ENCODE assay signal across 16 cellular contexts in the genomic region with DNA sequence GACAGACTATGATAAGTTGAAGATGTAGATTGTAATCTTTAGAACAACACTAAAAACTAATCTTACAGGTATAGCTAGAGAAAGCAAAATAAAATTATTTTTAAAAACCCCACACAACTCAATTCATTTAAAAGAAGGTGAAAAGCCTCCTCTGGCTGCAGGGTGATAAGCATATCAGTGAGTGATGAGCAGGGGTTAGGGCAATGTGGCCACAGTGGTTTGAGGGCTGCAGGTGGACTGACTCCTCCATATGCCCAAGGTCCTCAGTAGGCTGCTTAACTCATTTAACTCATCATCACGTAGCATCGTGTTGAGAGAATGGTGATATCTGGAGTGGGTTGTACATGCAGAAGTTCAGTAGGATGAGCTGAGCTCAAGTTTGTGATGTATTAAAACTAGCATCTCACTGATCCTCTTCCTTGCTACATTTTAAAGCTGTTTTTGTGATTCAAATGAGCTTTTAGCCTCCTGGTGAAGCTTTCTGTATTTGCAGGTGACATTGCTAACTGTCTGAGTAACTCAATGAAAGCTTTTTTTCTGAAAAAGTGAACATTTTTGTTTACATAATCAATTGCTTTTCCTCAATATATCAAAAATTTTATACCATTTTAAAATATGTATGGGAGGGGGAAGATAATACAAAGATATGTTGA. TPM values are rescaled to one million over a fixed set of nuclear protein-coding genes. Genes with fewer than 3 reads are reported as not detected.
DNase-seq lines count a peak whose midpoint lies in the region; ATAC-seq, FAIRE-seq and TF ChIP-seq lines count a peak whose summit lies in the region.
"Had no signal": no experiment of that assay in that cellular context is flagged by ENCODE, and none has a peak within 500 bp of the region (broad histone marks: within the 10 kb centered on the region; RNA-seq: fewer than 3 reads in every experiment).

No MANE protein-coding gene starts in this region.

- H3K14ac ChIP-seq in H9 (ENCODE audit: insufficient read depth, low read length) = no peak overlapping the region

- H3K4me1 ChIP-seq in H9 (ENCODE audit: insufficient read depth, low read length) (peaks cover 3% of the 10 kb centered on the region; the same call in 1 of the 2 replicates), iPS-20b (ENCODE audit: insufficient read depth, low read length) (peaks cover 12% of the 10 kb centered on the region)

- H3K27me3 ChIP-seq in H9 (ENCODE audit: insufficient read depth, low read length) = no peaks in the 10 kb centered on the region
- no peaks in the 10 kb centered on the region for H3K27me3 ChIP-seq in bronchial epithelial cell (ENCODE audit: control insufficient read depth, insufficient read depth, low read length)
- no peaks in the 10 kb centered on the region for H3K27me3 ChIP-seq in iPS-20b (ENCODE audit: insufficient read depth, low read length)

- no peaks in the 10 kb centered on the region for H3K23me2 ChIP-seq in H9 (ENCODE audit: insufficient read length, low read depth, low read length, poor library complexity, severe bottlenecking)

- H3K36me3 ChIP-seq in bronchial epithelial cell (ENCODE audit: control insufficient read depth, insufficient read depth, low read length) = no peaks in the 10 kb centered on the region
- H3K36me3 ChIP-seq in iPS-20b (ENCODE audit: insufficient read depth, low read depth, low read length) = no peaks in the 10 kb centered on the region

- no peak overlapping the region for H2BK5ac ChIP-seq in H9 (ENCODE audit: insufficient read length, low read length)

- no peaks in the 10 kb centered on the region; the same call in 1 of the 2 replicates for H3K27me3 Mint-ChIP-seq in H9 (ENCODE audit: low read depth)

- H2AK5ac ChIP-seq in H9 (ENCODE audit: insufficient read length, low read length) = no peak overlapping the region

- no peaks in the 10 kb centered on the region for H3K79me1 ChIP-seq in H9 (ENCODE audit: insufficient read depth, low read depth, low read length, poor library complexity, severe bottlenecking)

- H3K4me3 ChIP-seq in bronchial epithelial cell (ENCODE audit: low read depth, low read length) = no peak overlapping the region
- peak overlapping the region; percentile 43 for H3K4me3 ChIP-seq in iPS-20b (ENCODE audit: low read length)

- DNase-seq in H9 = no peak
- no peak for DNase-seq in bronchial epithelial cell (ENCODE audit: low read depth)
- no peak for DNase-seq in COLO668 (lab: John Stamatoyannopoulos, UW; ENCODE audit: unreplicated experiment)
- no peak for DNase-seq in NOMO-1 (lab: John Stamatoyannopoulos, UW; ENCODE audit: unreplicated experiment in 2 of 2)
- DNase-seq: C1 segment of cervical spinal cord; Caco-2; CD4-positive, alpha-beta memory T cell; DMS153; DND-41; GOT3; H7 had no signal

- no peak overlapping the region for H4K5ac ChIP-seq in H9 (ENCODE audit: insufficient read length, low read depth, low read length)

- H2BK20ac ChIP-seq in H9 (ENCODE audit: low read depth, low read length, poor library complexity, severe bottlenecking) = no peak overlapping the region

- WGBS in H9 (ENCODE audit: extremely low coverage, insufficient read length, low lambda C conversion rate) = no CpG with 5 or more reads among the region's 2 CpGs

- H4K20me1 ChIP-seq in H9 (ENCODE audit: control insufficient read depth, insufficient read depth, insufficient read length) = no peaks in the 10 kb centered on the region

- no peak overlapping the region for H3K4ac ChIP-seq in H9 (ENCODE audit: low read depth, low read length)

- no peak overlapping the region for H4K91ac ChIP-seq in H9 (ENCODE audit: insufficient read length, low read depth, low read length)

- no peaks in the 10 kb centered on the region for H3K79me2 ChIP-seq in H9 (ENCODE audit: insufficient read depth, low read length)

- ATAC-seq in GM21619 (IDR thresholded peaks at IDR 0.05; ENCODE audit: unreplicated experiment) = no peak
- ATAC-seq: HCT116 had no signal

- H3K9me3 ChIP-seq in H9 (ENCODE audit: control insufficient read depth, low read depth, low read length) (peaks cover 5% of the 10 kb centered on the region), iPS-20b (ENCODE audit: insufficient read depth, low read depth, low read length) (peaks cover 8% of the 10 kb centered on the region; the same call in 1 of the 2 replicates)
- H3K9me3 ChIP-seq: Caco-2 had no signal

- H3K4me2 ChIP-seq in H9 (ENCODE audit: insufficient read depth, insufficient read length, low read length) = peak overlapping the region; percentile 11

- H3K9me3 Mint-ChIP-seq in H9 = peaks cover 13 to 20% of the 10 kb centered on the region in 2 experiments

- no peak overlapping the region for H3K23ac ChIP-seq in H9 (ENCODE audit: insufficient read length, low read depth, low read length)

- H3K9ac ChIP-seq in H9 (ENCODE audit: extremely low read depth, insufficient read length, low read length) (no peak overlapping the region), iPS-20b (ENCODE audit: low read depth, low read length) (no peak overlapping the region)

- no peak overlapping the region for H3T11ph ChIP-seq in H9 (ENCODE audit: low read length)

- H3K18ac ChIP-seq in H9 (ENCODE audit: insufficient read length, low read depth, low read length) = no peak overlapping the region

- H2BK15ac ChIP-seq in H9 (ENCODE audit: low read depth, low read length) = no peak overlapping the region

- no peak overlapping the region for H4K8ac ChIP-seq in H9 (replicated peaks; ENCODE audit: insufficient read length, low read depth, low read length)

- no peak overlapping the region for H3K56ac ChIP-seq in H9 (ENCODE audit: insufficient read length, low read depth, low read length)

- H3K27ac Mint-ChIP-seq in H9 = peak overlapping the region in 2 of 3 experiments; percentile 76 to 85; a peak in 2 of 7 replicates
- H3K27ac Mint-ChIP-seq: CD4-positive, alpha-beta memory T cell had no signal

- 0 out of 3 replicates have a peak, but pooled peaks have one; percentile 17 for TF ChIP-seq CTCF in H9 (conservative IDR thresholded peaks at IDR 0.05)
- TF ChIP-seq CTCF in VCaP (conservative IDR thresholded peaks at IDR 0.05) = no peak
- TF ChIP-seq CTCF in bronchial epithelial cell (IDR thresholded peaks at IDR 0.05; ENCODE audit: insufficient read depth, low read length, severe bottlenecking) = no peak

- peaks cover 19 to 24% of the 10 kb centered on the region in 2 experiments for H3K4me1 Mint-ChIP-seq in H9
- H3K4me1 Mint-ChIP-seq: CD4-positive, alpha-beta memory T cell had no signal

- no peak overlapping the region; a peak in 1 of 5 replicates for H3K4me3 Mint-ChIP-seq in H9
- H3K4me3 Mint-ChIP-seq: CD4-positive, alpha-beta memory T cell had no signal

- H3K36me3 Mint-ChIP-seq in H9 (ENCODE audit: insufficient read depth in 1 of 3, low read depth in 3 of 3) = peaks cover 0 to 16% (median 7%) of the 10 kb centered on the region in 3 experiments; a peak in 5 of 7 replicates
- H3K36me3 Mint-ChIP-seq: CD4-positive, alpha-beta memory T cell had no signal

- no peak overlapping the region for H2BK12ac ChIP-seq in H9 (ENCODE audit: insufficient read length, low read depth, low read length)

- H2BK120ac ChIP-seq in H9 (ENCODE audit: low read depth, low read length, poor library complexity, severe bottlenecking) = no peak overlapping the region

- FAIRE-seq in bronchial epithelial cell (lab: Jason Lieb, UNC) = peak; percentile 32
- FAIRE-seq: GM19239 had no signal

- no peak overlapping the region for H2AFZ ChIP-seq in H9 (ENCODE audit: low read length)

- no peak overlapping the region for H3K27ac ChIP-seq in H9 (ENCODE audit: insufficient read length, low read depth, low read length)
- H3K27ac ChIP-seq in VCaP = peak overlapping the region; percentile 93; the same call in 1 of the 2 replicates
- no peak overlapping the region for H3K27ac ChIP-seq in iPS-20b (ENCODE audit: low read length)

RNA-seq across cellular contexts. Expression of a gene that starts 37.0 kb away (rescaled TPM):
- total RNA-seq in H9 (2021) (90.4 and 92.0 TPM in 2 replicates), bronchial epithelial cell (55.3 and 73.6 TPM in 2 replicates)
